In genomic region chr5:119353686-119354366, GRCh38 we compare ENCODE assay signal across 11 cellular contexts. TPM values are rescaled to one million over a fixed set of nuclear protein-coding genes. Genes with fewer than 3 reads are reported as not detected.
DNase-seq lines count a peak whose midpoint lies in the region; ATAC-seq and TF ChIP-seq lines count a peak whose summit lies in the region.
"Had no signal": no experiment of that assay in that cellular context is flagged by ENCODE, and none has a peak within 500 bp of the region (broad histone marks: within the 10 kb centered on the region; RNA-seq: fewer than 3 reads in every experiment).

No MANE protein-coding gene starts in this region.

- H3K4me3 ChIP-seq in lower lobe of right lung: no peak overlapping the region

- H3K9me3 ChIP-seq in CD4-positive, alpha-beta T cell (ENCODE audit: control insufficient read depth, low read length): no peaks in the 10 kb centered on the region
- no peaks in the 10 kb centered on the region for H3K9me3 ChIP-seq in lower lobe of right lung

- no peaks in the 10 kb centered on the region for H3K9me3 Mint-ChIP-seq in CD4-positive, alpha-beta T cell
- no peaks in the 10 kb centered on the region for H3K9me3 Mint-ChIP-seq in activated naive CD4-positive, alpha-beta T cell treated with anti-CD3 and anti-CD28 coated beads, Interleukin-2, amount 50 U/mL, for 24 hours
- H3K9me3 Mint-ChIP-seq: brain had no signal

- peaks cover 50% of the 10 kb centered on the region for H3K36me3 Mint-ChIP-seq in CD4-positive, alpha-beta T cell (ENCODE audit: low read depth)
- H3K36me3 Mint-ChIP-seq in activated naive CD4-positive, alpha-beta T cell treated with anti-CD3 and anti-CD28 coated beads, Interleukin-2, amount 50 U/mL, for 24 hours: peaks cover 40% of the 10 kb centered on the region
- H3K36me3 Mint-ChIP-seq: brain had no signal

- H3K4me1 Mint-ChIP-seq in CD4-positive, alpha-beta T cell (ENCODE audit: low read depth): peaks cover 97% of the 10 kb centered on the region
- H3K4me1 Mint-ChIP-seq in activated naive CD4-positive, alpha-beta T cell treated with anti-CD3 and anti-CD28 coated beads, Interleukin-2, amount 50 U/mL, for 24 hours: peaks cover 79% of the 10 kb centered on the region

- peak overlapping the region; percentile 29 for H3K27ac ChIP-seq in CD4-positive, alpha-beta T cell (ENCODE audit: low read depth, low read length)
- H3K27ac ChIP-seq in lower lobe of right lung (no peak overlapping the region), caudate nucleus (ENCODE audit: low read depth, low read length) (no peak overlapping the region)

- CTCF ChIA-PET in CD4-positive, alpha-beta T cell (lab: Charles Lee): interaction anchor here (0.7 to 6.3 kb wide), 4 partner anchors 9 to 58 kb away, joined by 3 to 36 read pairs (median 6); no protein-coding TSS in a partner anchor

- H3K27me3 ChIP-seq in CD4-positive, alpha-beta T cell (ENCODE audit: control insufficient read depth, insufficient read depth, low read length): no peaks in the 10 kb centered on the region
- H3K27me3 ChIP-seq in lower lobe of right lung (ENCODE audit: low read depth): no peaks in the 10 kb centered on the region

- peak; percentile 43 for ATAC-seq in CD4-positive, alpha-beta T cell (ENCODE audit: poor library complexity)
- peak; percentile 50 for ATAC-seq in GM19328 (IDR thresholded peaks at IDR 0.05; ENCODE audit: unreplicated experiment)
- peak; percentile 66 for ATAC-seq in HG03066 (IDR thresholded peaks at IDR 0.05; ENCODE audit: low read depth, unreplicated experiment)
- ATAC-seq in lower lobe of right lung: no peak

- H3K27me3 Mint-ChIP-seq in CD4-positive, alpha-beta T cell: no peaks in the 10 kb centered on the region
- H3K27me3 Mint-ChIP-seq in activated naive CD4-positive, alpha-beta T cell treated with anti-CD3 and anti-CD28 coated beads, Interleukin-2, amount 50 U/mL, for 24 hours: no peaks in the 10 kb centered on the region

- no peak for TF ChIP-seq CTCF in CD4-positive, alpha-beta T cell (IDR thresholded peaks at IDR 0.05)
- no peak for TF ChIP-seq CTCF in lower lobe of right lung (IDR thresholded peaks at IDR 0.05)

- intact Hi-C loops in CD4-positive, alpha-beta T cell (cut with DNase I, micrococcal nuclease): loop anchor here in 1 of 2 experiments (2.0 kb wide), 2 partner anchors 13 to 15 kb away; no protein-coding TSS in a partner anchor
- intact Hi-C loops in lower lobe of right lung (cut with DNase I): no loop called here

- peak overlapping the region; percentile 68 for H3K4me3 Mint-ChIP-seq in CD4-positive, alpha-beta T cell
- peak overlapping the region; percentile 97 for H3K4me3 Mint-ChIP-seq in activated naive CD4-positive, alpha-beta T cell treated with anti-CD3 and anti-CD28 coated beads, Interleukin-2, amount 50 U/mL, for 24 hours

- H3K4me1 ChIP-seq in lower lobe of right lung: peaks cover 25% of the 10 kb centered on the region

- no peak for DNase-seq in CD4-positive, alpha-beta T cell
- DNase-seq in NCI-H146 (lab: John Stamatoyannopoulos, UW) (no peak), lower lobe of right lung (no peak), caudate nucleus (lab: John Stamatoyannopoulos, UW) (no peak), NCI-H226 (no peak)
- DNase-seq: DMS79 treated with DMSO at 0.1 percent for 48 hours, NCI-H82 had no signal

- H3K27ac Mint-ChIP-seq in CD4-positive, alpha-beta T cell: peak overlapping the region; percentile 86
- H3K27ac Mint-ChIP-seq in activated naive CD4-positive, alpha-beta T cell treated with anti-CD3 and anti-CD28 coated beads, Interleukin-2, amount 50 U/mL, for 24 hours: peak overlapping the region; percentile 87
- H3K27ac Mint-ChIP-seq: brain had no signal

- POLR2A ChIA-PET in CD4-positive, alpha-beta T cell (lab: Charles Lee): interaction anchor here (0.6 to 13.0 kb wide), 5 partner anchors 8 to 400 kb away, joined by 3 to 301 read pairs (median 4); no protein-coding TSS in a partner anchor

- no peaks in the 10 kb centered on the region for H3K36me3 ChIP-seq in lower lobe of right lung

RNA-seq across cellular contexts. Expression of gene TNFAIP8, which starts 2.0 kb away (rescaled TPM):
- 100 to 1,000 TPM; 106 to 114 TPM for total RNA-seq in CD4-positive, alpha-beta T cell
- 29.5 TPM for total RNA-seq in lower lobe of right lung

Comparison
In these comparisons a context has a peak if more than half of its experiments do, and no peak if none do; other contexts are left out.
1. ATAC-seq: peak in CD4-positive, alpha-beta T cell (single experiment), GM19328 (single experiment) and HG03066 (single experiment); none in lower lobe of right lung (0 of 2).